ENCODE assay signal across 1 cellular context in genomic region chr18:24112464-24112863, GRCh38.
TF ChIP-seq lines count a peak whose summit lies in the region.

No MANE protein-coding gene starts in this region.

TF ChIP-seq in GM23338, 12 proteins besides CTCF, POLR2A, EP300 and RAD21:
- TF ChIP-seq, protein P1, sequence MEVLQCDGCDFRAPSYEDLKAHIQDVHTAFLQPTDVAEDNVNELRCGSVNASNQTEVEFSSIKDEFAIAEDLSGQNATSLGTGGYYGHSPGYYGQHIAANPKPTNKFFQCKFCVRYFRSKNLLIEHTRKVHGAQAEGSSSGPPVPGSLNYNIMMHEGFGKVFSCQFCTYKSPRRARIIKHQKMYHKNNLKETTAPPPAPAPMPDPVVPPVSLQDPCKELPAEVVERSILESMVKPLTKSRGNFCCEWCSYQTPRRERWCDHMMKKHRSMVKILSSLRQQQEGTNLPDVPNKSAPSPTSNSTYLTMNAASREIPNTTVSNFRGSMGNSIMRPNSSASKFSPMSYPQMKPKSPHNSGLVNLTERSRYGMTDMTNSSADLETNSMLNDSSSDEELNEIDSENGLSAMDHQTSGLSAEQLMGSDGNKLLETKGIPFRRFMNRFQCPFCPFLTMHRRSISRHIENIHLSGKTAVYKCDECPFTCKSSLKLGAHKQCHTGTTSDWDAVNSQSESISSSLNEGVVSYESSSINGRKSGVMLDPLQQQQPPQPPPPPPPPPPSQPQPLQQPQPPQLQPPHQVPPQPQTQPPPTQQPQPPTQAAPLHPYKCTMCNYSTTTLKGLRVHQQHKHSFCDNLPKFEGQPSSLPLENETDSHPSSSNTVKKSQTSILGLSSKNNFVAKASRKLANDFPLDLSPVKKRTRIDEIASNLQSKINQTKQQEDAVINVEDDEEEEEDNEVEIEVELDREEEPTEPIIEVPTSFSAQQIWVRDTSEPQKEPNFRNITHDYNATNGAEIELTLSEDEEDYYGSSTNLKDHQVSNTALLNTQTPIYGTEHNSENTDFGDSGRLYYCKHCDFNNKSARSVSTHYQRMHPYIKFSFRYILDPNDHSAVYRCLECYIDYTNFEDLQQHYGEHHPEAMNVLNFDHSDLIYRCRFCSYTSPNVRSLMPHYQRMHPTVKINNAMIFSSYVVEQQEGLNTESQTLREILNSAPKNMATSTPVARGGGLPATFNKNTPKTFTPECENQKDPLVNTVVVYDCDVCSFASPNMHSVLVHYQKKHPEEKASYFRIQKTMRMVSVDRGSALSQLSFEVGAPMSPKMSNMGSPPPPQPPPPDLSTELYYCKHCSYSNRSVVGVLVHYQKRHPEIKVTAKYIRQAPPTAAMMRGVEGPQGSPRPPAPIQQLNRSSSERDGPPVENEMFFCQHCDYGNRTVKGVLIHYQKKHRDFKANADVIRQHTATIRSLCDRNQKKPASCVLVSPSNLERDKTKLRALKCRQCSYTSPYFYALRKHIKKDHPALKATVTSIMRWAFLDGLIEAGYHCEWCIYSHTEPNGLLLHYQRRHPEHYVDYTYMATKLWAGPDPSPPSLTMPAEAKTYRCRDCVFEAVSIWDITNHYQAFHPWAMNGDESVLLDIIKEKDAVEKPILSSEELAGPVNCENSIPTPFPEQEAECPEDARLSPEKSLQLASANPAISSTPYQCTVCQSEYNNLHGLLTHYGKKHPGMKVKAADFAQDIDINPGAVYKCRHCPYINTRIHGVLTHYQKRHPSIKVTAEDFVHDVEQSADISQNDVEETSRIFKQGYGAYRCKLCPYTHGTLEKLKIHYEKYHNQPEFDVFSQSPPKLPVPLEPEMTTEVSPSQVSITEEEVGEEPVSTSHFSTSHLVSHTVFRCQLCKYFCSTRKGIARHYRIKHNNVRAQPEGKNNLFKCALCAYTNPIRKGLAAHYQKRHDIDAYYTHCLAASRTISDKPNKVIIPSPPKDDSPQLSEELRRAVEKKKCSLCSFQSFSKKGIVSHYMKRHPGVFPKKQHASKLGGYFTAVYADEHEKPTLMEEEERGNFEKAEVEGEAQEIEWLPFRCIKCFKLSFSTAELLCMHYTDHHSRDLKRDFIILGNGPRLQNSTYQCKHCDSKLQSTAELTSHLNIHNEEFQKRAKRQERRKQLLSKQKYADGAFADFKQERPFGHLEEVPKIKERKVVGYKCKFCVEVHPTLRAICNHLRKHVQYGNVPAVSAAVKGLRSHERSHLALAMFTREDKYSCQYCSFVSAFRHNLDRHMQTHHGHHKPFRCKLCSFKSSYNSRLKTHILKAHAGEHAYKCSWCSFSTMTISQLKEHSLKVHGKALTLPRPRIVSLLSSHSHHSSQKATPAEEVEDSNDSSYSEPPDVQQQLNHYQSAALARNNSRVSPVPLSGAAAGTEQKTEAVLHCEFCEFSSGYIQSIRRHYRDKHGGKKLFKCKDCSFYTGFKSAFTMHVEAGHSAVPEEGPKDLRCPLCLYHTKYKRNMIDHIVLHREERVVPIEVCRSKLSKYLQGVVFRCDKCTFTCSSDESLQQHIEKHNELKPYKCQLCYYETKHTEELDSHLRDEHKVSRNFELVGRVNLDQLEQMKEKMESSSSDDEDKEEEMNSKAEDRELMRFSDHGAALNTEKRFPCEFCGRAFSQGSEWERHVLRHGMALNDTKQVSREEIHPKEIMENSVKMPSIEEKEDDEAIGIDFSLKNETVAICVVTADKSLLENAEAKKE (CRISPR knock-in tag; IDR thresholded peaks at IDR 0.05), result no peak
- TF ChIP-seq JUNB (IDR thresholded peaks at IDR 0.05; ENCODE audit: unreplicated experiment) (no peak), EZH2phosphoT487 (IDR thresholded peaks at IDR 0.05; ENCODE audit: unreplicated experiment) (no peak), EZH2 (IDR thresholded peaks at IDR 0.05; ENCODE audit: low read depth, unreplicated experiment) (no peak), NANOG (IDR thresholded peaks at IDR 0.05; ENCODE audit: borderline replicate concordance) (no peak), CREB1 (CRISPR knock-in tag; IDR thresholded peaks at IDR 0.05; ENCODE audit: low read depth) (no peak), STAT1 (IDR thresholded peaks at IDR 0.05; ENCODE audit: unreplicated experiment) (no peak), ETS1 (IDR thresholded peaks at IDR 0.05) (no peak), ZNF331 (CRISPR knock-in tag; IDR thresholded peaks at IDR 0.05; ENCODE audit: low read depth) (no peak), ZNF114 (CRISPR knock-in tag; IDR thresholded peaks at IDR 0.05) (no peak), POLR2AphosphoS5 (IDR thresholded peaks at IDR 0.05; ENCODE audit: low read depth) (no peak)
- TF ChIP-seq, protein P2, sequence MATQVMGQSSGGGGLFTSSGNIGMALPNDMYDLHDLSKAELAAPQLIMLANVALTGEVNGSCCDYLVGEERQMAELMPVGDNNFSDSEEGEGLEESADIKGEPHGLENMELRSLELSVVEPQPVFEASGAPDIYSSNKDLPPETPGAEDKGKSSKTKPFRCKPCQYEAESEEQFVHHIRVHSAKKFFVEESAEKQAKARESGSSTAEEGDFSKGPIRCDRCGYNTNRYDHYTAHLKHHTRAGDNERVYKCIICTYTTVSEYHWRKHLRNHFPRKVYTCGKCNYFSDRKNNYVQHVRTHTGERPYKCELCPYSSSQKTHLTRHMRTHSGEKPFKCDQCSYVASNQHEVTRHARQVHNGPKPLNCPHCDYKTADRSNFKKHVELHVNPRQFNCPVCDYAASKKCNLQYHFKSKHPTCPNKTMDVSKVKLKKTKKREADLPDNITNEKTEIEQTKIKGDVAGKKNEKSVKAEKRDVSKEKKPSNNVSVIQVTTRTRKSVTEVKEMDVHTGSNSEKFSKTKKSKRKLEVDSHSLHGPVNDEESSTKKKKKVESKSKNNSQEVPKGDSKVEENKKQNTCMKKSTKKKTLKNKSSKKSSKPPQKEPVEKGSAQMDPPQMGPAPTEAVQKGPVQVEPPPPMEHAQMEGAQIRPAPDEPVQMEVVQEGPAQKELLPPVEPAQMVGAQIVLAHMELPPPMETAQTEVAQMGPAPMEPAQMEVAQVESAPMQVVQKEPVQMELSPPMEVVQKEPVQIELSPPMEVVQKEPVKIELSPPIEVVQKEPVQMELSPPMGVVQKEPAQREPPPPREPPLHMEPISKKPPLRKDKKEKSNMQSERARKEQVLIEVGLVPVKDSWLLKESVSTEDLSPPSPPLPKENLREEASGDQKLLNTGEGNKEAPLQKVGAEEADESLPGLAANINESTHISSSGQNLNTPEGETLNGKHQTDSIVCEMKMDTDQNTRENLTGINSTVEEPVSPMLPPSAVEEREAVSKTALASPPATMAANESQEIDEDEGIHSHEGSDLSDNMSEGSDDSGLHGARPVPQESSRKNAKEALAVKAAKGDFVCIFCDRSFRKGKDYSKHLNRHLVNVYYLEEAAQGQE (IDR thresholded peaks at IDR 0.05; ENCODE audit: unreplicated experiment), result no peak
